16 cellular contexts compared by ENCODE assay signal in the genomic region with DNA sequence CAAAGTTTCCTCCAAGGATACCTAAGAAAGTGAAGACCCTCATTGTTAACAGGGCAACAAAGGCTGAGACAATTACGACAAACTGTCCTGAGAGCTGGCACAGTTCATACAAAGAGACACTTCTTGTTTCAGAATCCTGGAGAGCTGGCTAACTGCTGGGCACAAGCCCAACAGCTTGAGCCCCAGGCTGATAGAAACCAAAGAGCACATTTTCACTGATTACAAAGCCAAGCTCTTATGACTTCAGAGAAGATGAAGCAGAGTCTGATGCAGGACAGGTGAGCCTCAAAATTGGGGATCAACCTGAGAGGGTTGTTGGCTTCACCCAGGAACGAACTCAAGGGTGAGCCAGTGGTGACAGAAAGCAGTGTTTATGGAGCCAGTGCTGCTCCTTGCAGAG.
DNase-seq lines count a peak whose midpoint lies in the region; ATAC-seq and TF ChIP-seq lines count a peak whose summit lies in the region.
"Had no signal": no experiment of that assay in that cellular context is flagged by ENCODE, and none has a peak within 500 bp of the region (broad histone marks: within the 10 kb centered on the region; RNA-seq: fewer than 3 reads in every experiment).

No MANE protein-coding gene starts in this region.

- CTCF ChIA-PET in activated CD4-positive, alpha-beta memory T cell treated with anti-CD3 and anti-CD28 coated beads for 36 hours (lab: Charles Lee) = interaction anchor here (0.7 kb wide), 1 partner anchor 474 kb away, joined by 4 read pairs; no protein-coding TSS in a partner anchor

- H3K4me2 ChIP-seq in osteoblast (ENCODE audit: insufficient read depth, low read length) = peak overlapping the region; percentile 44
- H3K4me2 ChIP-seq: PC-9, SK-N-SH had no signal

- peaks cover 40% of the 10 kb centered on the region for H3K4me1 Mint-ChIP-seq in brain
- no peaks in the 10 kb centered on the region for H3K4me1 Mint-ChIP-seq in activated CD4-positive, alpha-beta memory T cell treated with anti-CD3 and anti-CD28 coated beads for 36 hours (ENCODE audit: low read depth)
- H3K4me1 Mint-ChIP-seq: CD4-positive, alpha-beta memory T cell had no signal

- no peaks in the 10 kb centered on the region for H3K79me2 ChIP-seq in osteoblast (ENCODE audit: insufficient read depth, low read length)

- H3K27me3 Mint-ChIP-seq in brain = no peaks in the 10 kb centered on the region
- H3K27me3 Mint-ChIP-seq in activated CD4-positive, alpha-beta memory T cell treated with anti-CD3 and anti-CD28 coated beads for 36 hours = no peaks in the 10 kb centered on the region
- H3K27me3 Mint-ChIP-seq: CD4-positive, alpha-beta memory T cell had no signal

- in situ Hi-C loops in G401 (cut with HindIII; ENCODE audit: low sequenced_read_pairs) = no loop called here

- POLR2A ChIA-PET in activated CD4-positive, alpha-beta memory T cell treated with anti-CD3 and anti-CD28 coated beads for 36 hours (lab: Charles Lee) = no interaction called here

- no peak overlapping the region for H2AFZ ChIP-seq in osteoblast (ENCODE audit: low read length)
- H2AFZ ChIP-seq: PC-9 had no signal

- H3K4me3 ChIP-seq in osteoblast (ENCODE audit: insufficient read depth, low read length) = no peak overlapping the region
- H3K4me3 ChIP-seq: K562, PC-9 had no signal

- H3K4me1 ChIP-seq in osteoblast (ENCODE audit: insufficient read depth, low read length) = peaks cover 12% of the 10 kb centered on the region

- DNase-seq in G401 (ENCODE audit: low spot score) (peak; percentile 4), foreskin melanocyte (peak; percentile 72), osteoblast (ENCODE audit: insufficient read length, low spot score, missing footprints) (no peak), hippocampal formation (lab: John Stamatoyannopoulos, UW) (no peak)
- DNase-seq in activated CD4-positive, alpha-beta memory T cell treated with anti-CD3 and anti-CD28 coated beads for 36 hours = no peak
- DNase-seq: CD4-positive, alpha-beta memory T cell; NCI-H1105 treated with DMSO at 0.1 percent for 48 hours; NCI-H187; NCI-H446; PC-9 had no signal

- peak overlapping the region in 1 of 5 experiments; percentile 7 for H3K4me3 Mint-ChIP-seq in brain
- H3K4me3 Mint-ChIP-seq in activated CD4-positive, alpha-beta memory T cell treated with anti-CD3 and anti-CD28 coated beads for 36 hours = no peak overlapping the region
- H3K4me3 Mint-ChIP-seq: CD4-positive, alpha-beta memory T cell had no signal

- intact Hi-C loops in activated CD4-positive, alpha-beta memory T cell treated with anti-CD3 and anti-CD28 coated beads for 36 hours (cut with micrococcal nuclease) = no loop called here

- no peak for ATAC-seq in GM21390 (IDR thresholded peaks at IDR 0.05; ENCODE audit: unreplicated experiment)
- ATAC-seq: HCT116, K562 had no signal

- H3K9me3 ChIP-seq in osteoblast (ENCODE audit: low read depth, low read length) = no peaks in the 10 kb centered on the region
- H3K9me3 ChIP-seq: BE2C, SK-N-SH had no signal

- H3K27me3 ChIP-seq in osteoblast (ENCODE audit: insufficient read depth, low read length) = no peaks in the 10 kb centered on the region
- H3K27me3 ChIP-seq: BE2C had no signal

- H3K9me3 Mint-ChIP-seq in brain = peaks cover 12 to 19% (median 14%) of the 10 kb centered on the region in 5 experiments
- peaks cover 5% of the 10 kb centered on the region for H3K9me3 Mint-ChIP-seq in activated CD4-positive, alpha-beta memory T cell treated with anti-CD3 and anti-CD28 coated beads for 36 hours

- peak overlapping the region; percentile 42 for H3K27ac ChIP-seq in osteoblast (ENCODE audit: low read depth, low read length)
- H3K27ac ChIP-seq: PC-9 had no signal

- no peaks in the 10 kb centered on the region for H3K36me3 Mint-ChIP-seq in brain
- H3K36me3 Mint-ChIP-seq in activated CD4-positive, alpha-beta memory T cell treated with anti-CD3 and anti-CD28 coated beads for 36 hours = peaks cover 4% of the 10 kb centered on the region
- H3K36me3 Mint-ChIP-seq: CD4-positive, alpha-beta memory T cell had no signal

- TF ChIP-seq CTCF in brain (conservative IDR thresholded peaks at IDR 0.05) = no peak
- TF ChIP-seq CTCF in osteoblast (IDR thresholded peaks at IDR 0.05; ENCODE audit: extremely low read depth, low read depth, low read length) = no peak

- H4K20me1 ChIP-seq in osteoblast (ENCODE audit: insufficient read depth, low read length) = no peaks in the 10 kb centered on the region

- no peaks in the 10 kb centered on the region for H3K36me3 ChIP-seq in osteoblast (ENCODE audit: insufficient read depth, low read length)
- H3K36me3 ChIP-seq: BE2C had no signal

- H3K27ac Mint-ChIP-seq in brain = peak overlapping the region in 4 of 5 experiments; percentile 8 to 79 (median 58)
- H3K27ac Mint-ChIP-seq in activated CD4-positive, alpha-beta memory T cell treated with anti-CD3 and anti-CD28 coated beads for 36 hours = no peak overlapping the region
- H3K27ac Mint-ChIP-seq: CD4-positive, alpha-beta memory T cell had no signal

Comparison
In these comparisons a context has a peak if more than half of its experiments do, and no peak if none do; other contexts are left out.
1. DNase-seq: peak in G401 (single experiment) and foreskin melanocyte (single experiment); none in osteoblast (single experiment), hippocampal formation (0 of 2) and activated CD4-positive, alpha-beta memory T cell treated with anti-CD3 and anti-CD28 coated beads for 36 hours (single experiment).